Comparison of ENCODE assay signal across 11 cellular contexts in the genomic region with DNA sequence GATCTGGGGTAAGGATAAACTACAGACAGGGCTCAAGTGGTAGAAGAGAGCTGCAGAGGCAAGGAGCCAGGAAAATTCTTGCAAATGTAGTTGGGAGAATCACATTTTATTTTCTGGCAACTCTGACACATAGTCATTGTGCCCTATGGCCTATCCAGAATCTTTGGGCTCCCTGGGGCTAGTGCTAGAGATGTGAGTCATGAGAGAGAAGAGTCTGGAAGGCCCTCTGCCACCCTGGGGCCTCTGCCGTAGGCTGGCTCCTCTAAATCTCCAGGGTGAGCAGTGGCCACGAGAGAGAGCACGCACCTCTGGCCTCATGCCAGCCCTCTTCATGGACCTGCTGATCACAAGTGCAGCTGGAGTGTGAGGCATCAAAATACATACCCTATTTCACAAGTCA.
DNase-seq lines count a peak whose midpoint lies in the region; ATAC-seq and TF ChIP-seq lines count a peak whose summit lies in the region.
"Had no signal": no experiment of that assay in that cellular context is flagged by ENCODE, and none has a peak within 500 bp of the region (broad histone marks: within the 10 kb centered on the region; RNA-seq: fewer than 3 reads in every experiment).

No MANE protein-coding gene starts in this region.

- H3K36me3 Mint-ChIP-seq in stimulated activated naive B cell treated with anti-CD40 and anti-IgM and Interleukin-4, amounts not matched to agents 10 μg/mL and 1 μg/mL and 100 μg/mL, for 72 hours: no peaks in the 10 kb centered on the region

- ATAC-seq in stimulated activated naive B cell treated with anti-CD40 and anti-IgM and Interleukin-4, amounts not matched to agents 10 μg/mL and 1 μg/mL and 100 μg/mL, for 72 hours (replicated peaks): no peak
- ATAC-seq in GM19452 (IDR thresholded peaks at IDR 0.05; ENCODE audit: unreplicated experiment): no peak
- ATAC-seq: WTC11 had no signal

- H3K9me3 Mint-ChIP-seq in stimulated activated naive B cell treated with anti-CD40 and anti-IgM and Interleukin-4, amounts not matched to agents 10 μg/mL and 1 μg/mL and 100 μg/mL, for 72 hours: no peaks in the 10 kb centered on the region

- no peak for TF ChIP-seq EP300 in sigmoid colon (IDR thresholded peaks at IDR 0.05)

- DNase-seq in GM04504 (ENCODE audit: low read depth) (peak; percentile 56), NCI-H69 (lab: John Stamatoyannopoulos, UW) (peak; percentile 76), fibroblast of mammary gland (ENCODE audit: low read depth) (peak; percentile 93), sigmoid colon (peak; percentile 78), putamen (ENCODE audit: low spot score) (no peak), T-helper 2 cell (no peak)
- DNase-seq in stimulated activated naive B cell treated with anti-CD40 and anti-IgM and Interleukin-4, amounts not matched to agents 10 μg/mL and 1 μg/mL and 100 μg/mL, for 72 hours: no peak

- TF ChIP-seq POLR2A in sigmoid colon (IDR thresholded peaks at IDR 0.05): no peak

- no peaks in the 10 kb centered on the region for H3K9me3 ChIP-seq in sigmoid colon

- TF ChIP-seq CTCF in fibroblast of mammary gland (conservative IDR thresholded peaks at IDR 0.05; ENCODE audit: control insufficient read depth, insufficient read depth, low read depth, low read length): no peak
- no peak for TF ChIP-seq CTCF in sigmoid colon (IDR thresholded peaks at IDR 0.05)

- no peaks in the 10 kb centered on the region for H3K27me3 ChIP-seq in sigmoid colon

- H3K4me1 Mint-ChIP-seq in stimulated activated naive B cell treated with anti-CD40 and anti-IgM and Interleukin-4, amounts not matched to agents 10 μg/mL and 1 μg/mL and 100 μg/mL, for 72 hours: peaks cover 2 to 10% of the 10 kb centered on the region in 2 donors

- intact Hi-C loops in sigmoid colon (cut with DNase I): no loop called here

- H3K27ac ChIP-seq in sigmoid colon: peak overlapping the region in 3 of 4 donors; percentile 45 to 53 (median 53)
- H3K27ac ChIP-seq: HL-60 had no signal

- H3K4me3 ChIP-seq in fibroblast of mammary gland (ENCODE audit: control insufficient read depth, low read depth, low read length) (no peak overlapping the region), sigmoid colon (no peak overlapping the region)
- H3K4me3 ChIP-seq: skin epidermis had no signal

- H3K27me3 Mint-ChIP-seq in stimulated activated naive B cell treated with anti-CD40 and anti-IgM and Interleukin-4, amounts not matched to agents 10 μg/mL and 1 μg/mL and 100 μg/mL, for 72 hours: no peaks in the 10 kb centered on the region

- WGBS in sigmoid colon, 2 donors: 48 to 66% methylated on average over 3 of the region's 3 CpGs

- peaks cover 0 to 15% (median 9%) of the 10 kb centered on the region in 4 donors for H3K4me1 ChIP-seq in sigmoid colon

- no peak overlapping the region for H3K27ac Mint-ChIP-seq in stimulated activated naive B cell treated with anti-CD40 and anti-IgM and Interleukin-4, amounts not matched to agents 10 μg/mL and 1 μg/mL and 100 μg/mL, for 72 hours
- H3K27ac Mint-ChIP-seq: WTC11 had no signal

- no peak overlapping the region for H3K4me3 Mint-ChIP-seq in stimulated activated naive B cell treated with anti-CD40 and anti-IgM and Interleukin-4, amounts not matched to agents 10 μg/mL and 1 μg/mL and 100 μg/mL, for 72 hours
- H3K4me3 Mint-ChIP-seq: WTC11 had no signal

- no peaks in the 10 kb centered on the region for H3K36me3 ChIP-seq in sigmoid colon

Comparison
In these comparisons a context has a peak if more than half of its experiments do, and no peak if none do; other contexts are left out.
1. DNase-seq: peak in GM04504 (single experiment), NCI-H69 (single experiment), fibroblast of mammary gland (single experiment) and sigmoid colon (single experiment); none in stimulated activated naive B cell treated with anti-CD40 and anti-IgM and Interleukin-4, amounts not matched to agents 10 μg/mL and 1 μg/mL and 100 μg/mL, for 72 hours (single experiment), putamen (single experiment) and T-helper 2 cell (0 of 5).